In genomic region chr1:234730542-234731370, GRCh38 we compare ENCODE assay signal across 1 cellular context.
TF ChIP-seq lines count a peak whose summit lies in the region.

No MANE protein-coding gene starts in this region.

TF ChIP-seq in K562, 482 proteins besides CTCF, POLR2A, EP300 and RAD21 (continued from another document and continues in another):
- TF ChIP-seq RREB1 (CRISPR knock-in tag; IDR thresholded peaks at IDR 0.05) (no peak), DNMT1 (IDR thresholded peaks at IDR 0.05) (no peak), HES1 (IDR thresholded peaks at IDR 0.05; ENCODE audit: low read depth) (no peak), ZNF263 (CRISPR knock-in tag; IDR thresholded peaks at IDR 0.05; ENCODE audit: borderline replicate concordance) (0 out of 2 replicates have a peak, but pooled peaks have one; percentile 30), ZNF347 (CRISPR knock-in tag; IDR thresholded peaks at IDR 0.05; ENCODE audit: low read depth) (no peak), ZKSCAN1 (IDR thresholded peaks at IDR 0.05; ENCODE audit: low read depth, low read length) (peak; percentile 35; the same call in 1 of the 2 replicates), CBFA2T3 (IDR thresholded peaks at IDR 0.05) (peak; percentile 94), TFAP4 (CRISPR knock-in tag; IDR thresholded peaks at IDR 0.05; ENCODE audit: borderline replicate concordance) (peak; percentile 44; the same call in 1 of the 2 replicates), FOSL1 (tag; conservative IDR thresholded peaks at IDR 0.05) (0 out of 2 replicates have a peak, but pooled peaks have one; percentile 21), ZNF695 (CRISPR knock-in tag; IDR thresholded peaks at IDR 0.05) (no peak), TBL1XR1 (IDR thresholded peaks at IDR 0.05; ENCODE audit: low read length in 2 of 2) (peak in 1 of 2 experiments; percentile 71; a peak in 2 of 4 replicates), DPF2 (IDR thresholded peaks at IDR 0.05) (peak; percentile 87), MEF2A (IDR thresholded peaks at IDR 0.05; ENCODE audit: control insufficient read depth, low read depth, low read length) (peak; percentile 53; the same call in 1 of the 2 replicates), PKNOX1 (IDR thresholded peaks at IDR 0.05) (peak; percentile 37), PPARD (CRISPR knock-in tag; IDR thresholded peaks at IDR 0.05) (no peak), ZNF398 (CRISPR knock-in tag; IDR thresholded peaks at IDR 0.05) (no peak), NONO (IDR thresholded peaks at IDR 0.05; ENCODE audit: low read depth in 2 of 2, low read length in 1 of 2) (no peak), TCF3 (CRISPR knock-in tag; IDR thresholded peaks at IDR 0.05) (peak; percentile 95), MAZ (CRISPR knock-in tag; conservative IDR thresholded peaks at IDR 0.05 in 1 of 2, IDR thresholded peaks at IDR 0.05 in 1 of 2) (peak; percentile 31 to 38; a peak in 2 of 4 replicates), ZNF76 (CRISPR knock-in tag; IDR thresholded peaks at IDR 0.05; ENCODE audit: borderline replicate concordance) (no peak), ARID3A (IDR thresholded peaks at IDR 0.05; ENCODE audit: borderline replicate concordance, low read depth, low read length) (no peak), RB1 (IDR thresholded peaks at IDR 0.05; ENCODE audit: low read depth) (peak; percentile 44; the same call in 1 of the 2 replicates), SMARCB1 (IDR thresholded peaks at IDR 0.05; ENCODE audit: insufficient read length, low read depth) (no peak), STAT5A (IDR thresholded peaks at IDR 0.05; ENCODE audit: borderline replicate concordance, low read length) (peak; percentile 58; the same call in 1 of the 2 replicates), NRF1 (conservative IDR thresholded peaks at IDR 0.05 in 1 of 2, IDR thresholded peaks at IDR 0.05 in 1 of 2) (peak; percentile 7 to 56; a peak in 2 of 4 replicates), JUND (IDR thresholded peaks at IDR 0.05; ENCODE audit: borderline replicate concordance, low read depth, low read length) (peak; percentile 67), JUND (tag; IDR thresholded peaks at IDR 0.05; ENCODE audit: borderline replicate concordance, low read depth, low read length) (peak; percentile 33; the same call in 1 of the 3 replicates), HDAC2 (IDR thresholded peaks at IDR 0.05) (peak; percentile 77), GABPB1 (CRISPR knock-in tag; IDR thresholded peaks at IDR 0.05) (peak; percentile 47; the same call in 1 of the 2 replicates), NFIC (IDR thresholded peaks at IDR 0.05) (peak; percentile 77), STAG1 (CRISPR knock-in tag; IDR thresholded peaks at IDR 0.05; ENCODE audit: borderline replicate concordance) (no peak), MLX (CRISPR knock-in tag; conservative IDR thresholded peaks at IDR 0.05) (no peak), ZBTB17 (CRISPR knock-in tag; IDR thresholded peaks at IDR 0.05) (peak; percentile 56; the same call in 1 of the 2 replicates), SMAD4 (CRISPR knock-in tag; conservative IDR thresholded peaks at IDR 0.05) (peak; percentile 55), PTTG1 (tag; IDR thresholded peaks at IDR 0.05; ENCODE audit: low read depth) (no peak), ZNF146 (CRISPR knock-in tag; IDR thresholded peaks at IDR 0.05; ENCODE audit: unreplicated experiment) (no peak), ZNF280B (CRISPR knock-in tag; IDR thresholded peaks at IDR 0.05) (no peak), ZNF444 (CRISPR knock-in tag; IDR thresholded peaks at IDR 0.05) (no peak), ZNF24 (IDR thresholded peaks at IDR 0.05) (0 out of 2 replicates have a peak, but pooled peaks have one; percentile 25), UBTF (IDR thresholded peaks at IDR 0.05; ENCODE audit: borderline replicate concordance in 1 of 2, low read depth in 2 of 2, low read length in 2 of 2) (0 out of 4 replicates have a peak, but pooled peaks of 1 of the 2 experiments have one; percentile 17), BDP1 (IDR thresholded peaks at IDR 0.05; ENCODE audit: insufficient read depth, insufficient read length) (no peak)
